ENCODE assay signal across 10 cellular contexts in genomic region chr1:165235158-165235776, GRCh38.
DNase-seq lines count a peak whose midpoint lies in the region; ATAC-seq and TF ChIP-seq lines count a peak whose summit lies in the region.
"Had no signal": no experiment of that assay in that cellular context is flagged by ENCODE, and none has a peak within 500 bp of the region (broad histone marks: within the 10 kb centered on the region; RNA-seq: fewer than 3 reads in every experiment).

No MANE protein-coding gene starts in this region.

- H3K27ac ChIP-seq in heart right ventricle: no peak overlapping the region
- no peak overlapping the region for H3K27ac ChIP-seq in prostate gland

- ATAC-seq in heart right ventricle: peak in 2 of 8 donors; percentile 17 to 71
- ATAC-seq in HG02885 (IDR thresholded peaks at IDR 0.05; ENCODE audit: poor library complexity, unreplicated experiment): no peak
- ATAC-seq in HG02610 (IDR thresholded peaks at IDR 0.05; ENCODE audit: unreplicated experiment): no peak

- H3K27me3 ChIP-seq in heart right ventricle: peaks cover 0 to 74% (median 60%) of the 10 kb centered on the region in 7 donors
- H3K27me3 ChIP-seq in prostate gland (replicated peaks; ENCODE audit: insufficient read depth): no peaks in the 10 kb centered on the region

- peaks cover 0 to 14% (median 5%) of the 10 kb centered on the region in 9 donors for H3K4me1 ChIP-seq in heart right ventricle
- H3K4me1 ChIP-seq in prostate gland (replicated peaks): no peaks in the 10 kb centered on the region

- TF ChIP-seq POLR2A in prostate gland (IDR thresholded peaks at IDR 0.05): no peak

- H3K36me3 ChIP-seq in heart right ventricle (no peaks in the 10 kb centered on the region), prostate gland (no peaks in the 10 kb centered on the region)

- H3K9me3 ChIP-seq in heart right ventricle (no peaks in the 10 kb centered on the region), prostate gland (no peaks in the 10 kb centered on the region)

- TF ChIP-seq CTCF in heart right ventricle (IDR thresholded peaks at IDR 0.05) (no peak), prostate gland (IDR thresholded peaks at IDR 0.05) (no peak)

- intact Hi-C loops in heart right ventricle (cut with DNase I) (no loop called here), prostate gland (cut with DNase I) (no loop called here)

- peak; percentile 44 for DNase-seq in Daoy (ENCODE audit: low read depth)
- peak; percentile 83 for DNase-seq in NCI-H748 (lab: John Stamatoyannopoulos, UW; ENCODE audit: unreplicated experiment)
- DNase-seq in heart right ventricle: no peak
- DNase-seq in prostate gland (ENCODE audit: low spot score): no peak
- no peak for DNase-seq in activated CD8-positive, alpha-beta memory T cell treated with anti-CD3 and anti-CD28 coated beads, Interleukin-2, amount 50 U/mL, for 4 hours
- DNase-seq in cerebellum (ENCODE audit: low spot score): no peak
- DNase-seq: activated CD8-positive, alpha-beta memory T cell treated with anti-CD3 and anti-CD28 coated beads, Interleukin-2, amount 50 U/mL, for 48 hours; NCI-H226 had no signal

- WGBS in heart right ventricle, 2 donors: 3% methylated on average over 56 of the region's 56 CpGs
- 4% methylated on average over 56 of the region's 56 CpGs for WGBS in prostate gland

- H3K4me3 ChIP-seq in heart right ventricle (peak overlapping the region in 9 of 10 donors; percentile 26 to 47 (median 35)), prostate gland (peak overlapping the region; percentile 17 to 20)

Comparison
In these comparisons a context has a peak if more than half of its experiments do, and no peak if none do; other contexts are left out.
1. DNase-seq: peak in Daoy (single experiment) and NCI-H748 (single experiment); none in heart right ventricle (0 of 2), prostate gland (single experiment), activated CD8-positive, alpha-beta memory T cell treated with anti-CD3 and anti-CD28 coated beads, Interleukin-2, amount 50 U/mL, for 4 hours (single experiment) and cerebellum (single experiment).